16 cellular contexts compared by ENCODE assay signal in the genomic region with DNA sequence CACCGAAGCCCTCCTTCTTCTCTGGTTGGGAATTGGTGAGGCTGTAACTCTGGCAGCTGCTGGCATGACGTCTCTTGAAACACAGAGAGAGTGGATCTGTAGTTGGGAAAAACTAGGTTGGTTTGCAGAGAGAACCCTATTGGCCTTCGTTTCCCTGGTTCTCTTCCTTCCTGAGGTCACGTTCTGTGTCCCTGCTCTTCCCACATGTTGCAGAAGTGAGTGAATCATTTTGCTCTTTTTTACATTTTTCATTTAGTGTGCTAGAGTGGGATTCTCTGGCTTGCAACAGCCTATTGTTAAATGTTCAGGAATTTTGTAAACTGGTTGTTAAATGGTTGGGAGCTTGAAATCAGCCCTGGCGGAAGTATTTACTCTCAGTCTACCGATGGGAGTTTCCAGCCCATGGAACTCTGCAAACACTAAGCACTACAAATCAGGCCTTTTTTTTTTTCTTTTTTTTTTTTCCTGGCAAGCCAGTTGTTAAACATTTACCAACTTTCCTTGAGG. TPM values are rescaled to one million over a fixed set of nuclear protein-coding genes. Genes with fewer than 3 reads are reported as not detected.
DNase-seq lines count a peak whose midpoint lies in the region; ATAC-seq and TF ChIP-seq lines count a peak whose summit lies in the region.
"Had no signal": no experiment of that assay in that cellular context is flagged by ENCODE, and none has a peak within 500 bp of the region (broad histone marks: within the 10 kb centered on the region; RNA-seq: fewer than 3 reads in every experiment).

No MANE protein-coding gene starts in this region.

- peak overlapping the region in 4 of 5 donors; percentile 1 to 78 (median 66) for H3K27ac ChIP-seq in adrenal gland
- H3K27ac ChIP-seq in neutrophil, result peak overlapping the region; percentile 77
- H3K27ac ChIP-seq: brain microvascular endothelial cell, SJCRH30 had no signal

- intact Hi-C loops in adrenal gland (cut with DNase I), result no loop called here
- intact Hi-C loops in natural killer cell (cut with micrococcal nuclease), result no loop called here

- no peak overlapping the region for H3K27ac Mint-ChIP-seq in natural killer cell
- H3K27ac Mint-ChIP-seq: activated naive CD4-positive, alpha-beta T cell treated with anti-CD3 and anti-CD28 coated beads for 36 hours; stimulated activated naive CD8-positive, alpha-beta T cell treated with anti-CD3 and anti-CD28 coated beads, Interleukin-15, amount 100 ng/mL, for 72 hours had no signal

- no peaks in the 10 kb centered on the region for H3K9me3 ChIP-seq in adrenal gland (replicated peaks in 1 of 3)
- H3K9me3 ChIP-seq in neutrophil, result no peaks in the 10 kb centered on the region
- H3K9me3 ChIP-seq: SJCRH30 had no signal

- H3K4me1 Mint-ChIP-seq in natural killer cell, result no peaks in the 10 kb centered on the region
- H3K4me1 Mint-ChIP-seq: stimulated activated naive CD8-positive, alpha-beta T cell treated with anti-CD3 and anti-CD28 coated beads, Interleukin-15, amount 100 ng/mL, for 72 hours had no signal

- 54 to 67% (median 59%) methylated on average over 6 of the region's 6 CpGs for WGBS in adrenal gland, 4 donors

- H3K36me3 ChIP-seq in adrenal gland (replicated peaks in 1 of 2) (no peaks in the 10 kb centered on the region), neutrophil (no peaks in the 10 kb centered on the region)
- H3K36me3 ChIP-seq: brain microvascular endothelial cell, SJCRH30 had no signal

- TF ChIP-seq CTCF in AG09309 (IDR thresholded peaks at IDR 0.05; ENCODE audit: control insufficient read depth, insufficient read depth, low read depth, low read length, missing control alignments), result no peak
- no peak for TF ChIP-seq CTCF in adrenal gland (IDR thresholded peaks at IDR 0.05)
- no peak for TF ChIP-seq CTCF in neutrophil (IDR thresholded peaks at IDR 0.05)
- TF ChIP-seq CTCF in natural killer cell (IDR thresholded peaks at IDR 0.05), result no peak

- ATAC-seq in natural killer cell, result no peak
- ATAC-seq: stimulated activated naive CD8-positive, alpha-beta T cell treated with anti-CD3 and anti-CD28 coated beads, Interleukin-15, amount 100 ng/mL, for 72 hours had no signal

- peak; percentile 39 for DNase-seq in AG09309 (ENCODE audit: low read depth)
- peak in 2 of 7 donors; percentile 21 to 24 for DNase-seq in adrenal gland
- DNase-seq in islet precursor cell, result peak; percentile 37
- no peak for DNase-seq in natural killer cell
- DNase-seq in activated CD8-positive, alpha-beta memory T cell treated with anti-CD3 and anti-CD28 coated beads for 24 hours, result no peak
- DNase-seq in NK-92 (lab: John Stamatoyannopoulos, UW; ENCODE audit: unreplicated experiment), result no peak
- no peak for DNase-seq in stimulated activated CD8-positive, alpha-beta memory T cell treated with anti-CD3 and anti-CD28 coated beads, Interleukin-4, amount 100 ng/mL, for 48 hours
- DNase-seq: activated CD8-positive, alpha-beta memory T cell treated with anti-CD3 and anti-CD28 coated beads, Interleukin-2, amount 50 U/mL, for 48 hours; activated naive CD4-positive, alpha-beta T cell treated with anti-CD3 and anti-CD28 coated beads for 36 hours; brain microvascular endothelial cell; NCI-H187 treated with DMSO at 0.1 percent for 48 hours; NCI-H524; SJCRH30; stimulated activated CD4-positive, alpha-beta T cell treated with anti-CD3 and anti-CD28 coated beads, Interleukin-15, amount 100 ng/mL, for 24 hours; stimulated activated naive CD8-positive, alpha-beta T cell treated with anti-CD3 and anti-CD28 coated beads, Interleukin-15, amount 100 ng/mL, for 72 hours had no signal

- H3K4me3 Mint-ChIP-seq in natural killer cell, result no peak overlapping the region
- H3K4me3 Mint-ChIP-seq: activated naive CD4-positive, alpha-beta T cell treated with anti-CD3 and anti-CD28 coated beads for 36 hours; stimulated activated naive CD8-positive, alpha-beta T cell treated with anti-CD3 and anti-CD28 coated beads, Interleukin-15, amount 100 ng/mL, for 72 hours had no signal

- H3K27me3 Mint-ChIP-seq in natural killer cell (ENCODE audit: low read depth in 2 of 2), result peaks cover 6 to 9% of the 10 kb centered on the region in 2 donors
- H3K27me3 Mint-ChIP-seq: stimulated activated naive CD8-positive, alpha-beta T cell treated with anti-CD3 and anti-CD28 coated beads, Interleukin-15, amount 100 ng/mL, for 72 hours had no signal

- H3K9me3 Mint-ChIP-seq in natural killer cell, result no peaks in the 10 kb centered on the region
- H3K9me3 Mint-ChIP-seq: activated naive CD4-positive, alpha-beta T cell treated with anti-CD3 and anti-CD28 coated beads for 36 hours; stimulated activated naive CD8-positive, alpha-beta T cell treated with anti-CD3 and anti-CD28 coated beads, Interleukin-15, amount 100 ng/mL, for 72 hours had no signal

- TF ChIP-seq POLR2A in adrenal gland (IDR thresholded peaks at IDR 0.05), result no peak

- no peak overlapping the region for H3K4me3 ChIP-seq in AG09309 (ENCODE audit: control insufficient read depth, low read depth, low read length)
- no peak overlapping the region for H3K4me3 ChIP-seq in adrenal gland
- no peak overlapping the region for H3K4me3 ChIP-seq in neutrophil (ENCODE audit: low read depth in 1 of 2, low read length in 1 of 2)
- H3K4me3 ChIP-seq: SJCRH30 had no signal

- no peaks in the 10 kb centered on the region for H3K36me3 Mint-ChIP-seq in natural killer cell

- H3K27me3 ChIP-seq in adrenal gland, result no peaks in the 10 kb centered on the region
- H3K27me3 ChIP-seq in neutrophil, result no peaks in the 10 kb centered on the region
- H3K27me3 ChIP-seq: brain microvascular endothelial cell, SJCRH30 had no signal

- peaks cover 21 to 26% of the 10 kb centered on the region in 2 donors for H3K4me1 ChIP-seq in adrenal gland (replicated peaks in 1 of 2)
- peaks cover 68 to 70% of the 10 kb centered on the region in 2 experiments for H3K4me1 ChIP-seq in neutrophil (ENCODE audit: control insufficient read depth in 1 of 2, insufficient read depth in 1 of 2, low read depth in 1 of 2, low read length in 1 of 2)

RNA-seq across cellular contexts. Expression of a gene that starts 26.8 kb away (rescaled TPM):
- 100 to 1,000 TPM in 1 of 8 donors, 10 to 100 TPM in 7; 61.5 to 101 (median 91.5) TPM for total RNA-seq in adrenal gland
- polyA plus RNA-seq in adrenal gland, result 100 to 1,000 TPM in 1 of 3 donors, 10 to 100 TPM in 2; 11.0 to 101 (median 17.6) TPM
- 10 to 100 TPM in 1 of 3 donors, 1 to 10 TPM in 2; 2.0 to 19.4 (median 2.0) TPM for total RNA-seq in natural killer cell

RNA-seq across cellular contexts. Expression of a gene that starts 27.9 kb away (rescaled TPM):
- total RNA-seq in adrenal gland (10 to 100 TPM; 13.1 to 70.4 (median 39.4) TPM), natural killer cell (10 to 100 TPM; 68.8 to 97.7 (median 71.1) TPM)
- polyA plus RNA-seq in adrenal gland, result 1 to 10 TPM; 2.3 to 10.0 (median 5.8) TPM

Comparison
In these comparisons a context has a peak if more than half of its experiments do, and no peak if none do; other contexts are left out.
1. DNase-seq: peak in AG09309 (single experiment) and islet precursor cell (single experiment); none in natural killer cell (single experiment), activated CD8-positive, alpha-beta memory T cell treated with anti-CD3 and anti-CD28 coated beads for 24 hours (single experiment), NK-92 (single experiment) and stimulated activated CD8-positive, alpha-beta memory T cell treated with anti-CD3 and anti-CD28 coated beads, Interleukin-4, amount 100 ng/mL, for 48 hours (single experiment).